In genomic region chr5:64635056-64635686, GRCh38 we compare ENCODE assay signal across 9 cellular contexts. TPM values are rescaled to one million over a fixed set of nuclear protein-coding genes. Genes with fewer than 3 reads are reported as not detected.
A peak's percentile ranks its signal among the peaks of the same experiment; 100 is the strongest.
DNase-seq lines count a peak whose midpoint lies in the region; FAIRE-seq and TF ChIP-seq lines count a peak whose summit lies in the region.
"Had no signal": no experiment of that assay in that cellular context is flagged by ENCODE, and none has a peak within 500 bp of the region (broad histone marks: within the 10 kb centered on the region; RNA-seq: fewer than 3 reads in every experiment).

No MANE protein-coding gene starts in this region.

- H3K9ac ChIP-seq in kidney (ENCODE audit: low read length in 2 of 2), result no peak overlapping the region

- H3K27me3 ChIP-seq in ascending aorta, result no peaks in the 10 kb centered on the region
- H3K27me3 ChIP-seq in uterus, result no peaks in the 10 kb centered on the region

- in situ Hi-C loops in G401 (cut with HindIII; ENCODE audit: low sequenced_read_pairs), result no loop called here

- TF ChIP-seq POLR2A in uterus (IDR thresholded peaks at IDR 0.05), result no peak

- H3K27ac ChIP-seq in ascending aorta, result no peak overlapping the region
- no peak overlapping the region for H3K27ac ChIP-seq in kidney (ENCODE audit: low read depth in 2 of 2, low read length in 2 of 2)
- H3K27ac ChIP-seq in uterus, result no peak overlapping the region
- H3K27ac ChIP-seq: skin epidermis had no signal

- H3K4me1 ChIP-seq in ascending aorta, result no peaks in the 10 kb centered on the region
- H3K4me1 ChIP-seq in kidney (ENCODE audit: control insufficient read depth in 1 of 2, insufficient read depth in 1 of 2, low read depth in 1 of 2, low read length in 2 of 2), result peaks cover 0 to 2% of the 10 kb centered on the region in 2 donors
- H3K4me1 ChIP-seq in uterus, result no peaks in the 10 kb centered on the region

- H3K9me3 ChIP-seq in ascending aorta, result no peaks in the 10 kb centered on the region
- H3K9me3 ChIP-seq in kidney (ENCODE audit: control insufficient read depth in 1 of 2, low read length in 2 of 2), result no peaks in the 10 kb centered on the region
- no peaks in the 10 kb centered on the region for H3K9me3 ChIP-seq in uterus

- H3K36me3 ChIP-seq in ascending aorta (no peaks in the 10 kb centered on the region), kidney (ENCODE audit: control insufficient read depth in 1 of 2, insufficient read depth in 2 of 2, low read length in 2 of 2) (no peaks in the 10 kb centered on the region), uterus (no peaks in the 10 kb centered on the region)

- FAIRE-seq in kidney (lab: Jason Lieb, UNC), result peak; percentile 93

- TF ChIP-seq CTCF in ascending aorta (IDR thresholded peaks at IDR 0.05) (peak; percentile 40 to 84 (median 70)), kidney (IDR thresholded peaks at IDR 0.05; ENCODE audit: borderline replicate concordance, extremely low read depth, insufficient read depth) (peak; percentile 58), uterus (IDR thresholded peaks at IDR 0.05) (peak; percentile 49 to 71 (median 62))

- DNase-seq in G401 (ENCODE audit: low spot score) (peak; percentile 32), HT1080 (ENCODE audit: low read depth) (peak; percentile 19), ascending aorta (ENCODE audit: low spot score in 2 of 2) (no peak), kidney (no peak), uterus (no peak), Ammon's horn (ENCODE audit: low spot score) (no peak), NCI-H526 treated with DMSO at 0.1 percent for 48 hours (lab: John Stamatoyannopoulos, UW) (no peak)
- DNase-seq in activated CD4-positive, alpha-beta T cell treated with anti-CD3 and anti-CD28 coated beads, Interleukin-2, amount 50 U/mL, for 4 hours, result no peak

- H3K4me3 ChIP-seq in ascending aorta (no peak overlapping the region), kidney (ENCODE audit: low read length in 2 of 2) (no peak overlapping the region), uterus (no peak overlapping the region)
- H3K4me3 ChIP-seq: skin epidermis had no signal

- intact Hi-C loops in ascending aorta (cut with DNase I) (loop anchor here (1.0 kb wide), 1 partner anchor 149 kb away; no protein-coding TSS in a partner anchor), kidney (cut with DNase I) (loop anchor here (5.0 kb wide), 1 partner anchor 147 kb away; no protein-coding TSS in a partner anchor), uterus (cut with DNase I; ENCODE audit: low total_unique reads) (loop anchor here (10.0 kb wide), 1 partner anchor 150 kb away; no protein-coding TSS in a partner anchor)

RNA-seq across cellular contexts. Expression of gene SHISAL2B, which starts 55.1 kb away (rescaled TPM):
- total RNA-seq in G401 (2014; rRNA removed; shearing (Covaris generic)), result 4.9 and 5.1 TPM in 2 replicates
- 0.10 TPM in 1 of 2 replicates, not detected in the other for total RNA-seq in HT1080 (2014; rRNA removed; shearing (Covaris generic))
- polyA plus RNA-seq in HT1080 (2015; cell fraction: cytosol; rRNA removed), result not detected in 2 replicates
- not detected in 2 replicates for polyA plus RNA-seq in HT1080 (2015; cell fraction: nucleus; rRNA removed)
- total RNA-seq in ascending aorta (not detected), kidney (not detected), uterus (not detected)
- not detected for polyA plus RNA-seq in kidney (ENCODE audit: insufficient read depth, low read depth, low replicate concordance)

Comparison
In these comparisons a context has a peak if more than half of its experiments do, and no peak if none do; other contexts are left out.
1. DNase-seq: peak in G401 (single experiment) and HT1080 (single experiment); none in ascending aorta (0 of 2), kidney (single experiment), uterus (0 of 2), activated CD4-positive, alpha-beta T cell treated with anti-CD3 and anti-CD28 coated beads, Interleukin-2, amount 50 U/mL, for 4 hours (0 of 2), Ammon's horn (single experiment) and NCI-H526 treated with DMSO at 0.1 percent for 48 hours (single experiment).
2. Peak in every context shown above with its lines, with median percentiles within 50 percentile points of each other: CTCF ChIP-seq.